1 cellular context compared by ENCODE assay signal in genomic region chr2:3539836-3540235, GRCh38.
TF ChIP-seq lines count a peak whose summit lies in the region.

No MANE protein-coding gene starts in this region.

TF ChIP-seq in SK-N-SH treated with all-trans-retinoic acid at 6 μM for 48 hours, 23 proteins besides CTCF, POLR2A, EP300 and RAD21 (continued from another document):
- TF ChIP-seq PATZ1 (CRISPR knock-in tag; IDR thresholded peaks at IDR 0.05; ENCODE audit: borderline replicate concordance) (no peak), ZC3H10 (CRISPR knock-in tag; IDR thresholded peaks at IDR 0.05) (no peak), CSDC2 (CRISPR knock-in tag; IDR thresholded peaks at IDR 0.05) (no peak), ZFP3 (CRISPR knock-in tag; IDR thresholded peaks at IDR 0.05) (no peak), CSRNP3 (CRISPR knock-in tag; IDR thresholded peaks at IDR 0.05) (no peak), BACH2 (CRISPR knock-in tag; IDR thresholded peaks at IDR 0.05; ENCODE audit: borderline replicate concordance) (no peak), ZNF70 (CRISPR knock-in tag; IDR thresholded peaks at IDR 0.05) (no peak)
TF ChIP-seq in SK-N-SH treated with all-trans-retinoic acid at 6 μM for 48 hours: peak in this region for 0.
